In the genomic region with DNA sequence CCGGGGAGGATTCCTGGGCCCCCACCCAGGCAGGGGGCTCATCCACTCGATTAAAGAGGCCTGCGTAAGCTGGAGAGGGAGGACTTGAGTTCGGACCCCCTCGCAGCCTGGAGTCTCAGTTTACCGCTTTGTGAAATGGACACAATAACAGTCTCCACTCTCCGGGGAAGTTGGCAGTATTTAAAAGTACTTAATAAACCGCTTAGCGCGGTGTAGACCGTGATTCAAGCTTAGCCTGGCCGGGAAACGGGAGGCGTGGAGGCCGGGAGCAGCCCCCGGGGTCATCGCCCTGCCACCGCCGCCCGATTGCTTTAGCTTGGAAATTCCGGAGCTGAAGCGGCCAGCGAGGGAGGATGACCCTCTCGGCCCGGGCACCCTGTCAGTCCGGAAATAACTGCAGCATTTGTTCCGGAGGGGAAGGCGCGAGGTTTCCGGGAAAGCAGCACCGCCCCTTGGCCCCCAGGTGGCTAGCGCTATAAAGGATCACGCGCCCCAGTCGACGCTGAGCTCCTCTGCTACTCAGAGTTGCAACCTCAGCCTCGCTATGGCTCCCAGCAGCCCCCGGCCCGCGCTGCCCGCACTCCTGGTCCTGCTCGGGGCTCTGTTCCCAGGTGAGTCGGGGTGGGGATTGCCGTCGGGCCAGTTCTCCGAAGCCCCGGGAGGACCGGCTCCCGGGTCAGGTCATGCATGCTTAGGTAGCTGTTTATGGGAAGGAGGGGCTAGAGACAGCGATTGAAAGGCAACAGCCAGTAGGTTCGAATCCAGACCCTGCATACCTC, we compare ENCODE assay signal across 1 cellular context.
TF ChIP-seq lines count a peak whose summit lies in the region.

A gene with protein sequence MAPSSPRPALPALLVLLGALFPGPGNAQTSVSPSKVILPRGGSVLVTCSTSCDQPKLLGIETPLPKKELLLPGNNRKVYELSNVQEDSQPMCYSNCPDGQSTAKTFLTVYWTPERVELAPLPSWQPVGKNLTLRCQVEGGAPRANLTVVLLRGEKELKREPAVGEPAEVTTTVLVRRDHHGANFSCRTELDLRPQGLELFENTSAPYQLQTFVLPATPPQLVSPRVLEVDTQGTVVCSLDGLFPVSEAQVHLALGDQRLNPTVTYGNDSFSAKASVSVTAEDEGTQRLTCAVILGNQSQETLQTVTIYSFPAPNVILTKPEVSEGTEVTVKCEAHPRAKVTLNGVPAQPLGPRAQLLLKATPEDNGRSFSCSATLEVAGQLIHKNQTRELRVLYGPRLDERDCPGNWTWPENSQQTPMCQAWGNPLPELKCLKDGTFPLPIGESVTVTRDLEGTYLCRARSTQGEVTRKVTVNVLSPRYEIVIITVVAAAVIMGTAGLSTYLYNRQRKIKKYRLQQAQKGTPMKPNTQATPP (plus strand): TSS at position 505 of the 779 bp plus-strand sequence. CDS start 40 bp downstream, at position 545.

TF ChIP-seq in GM12878, 131 proteins besides CTCF, POLR2A, EP300 and RAD21 (continued from another document and continues in another):
- TF ChIP-seq, protein P1, sequence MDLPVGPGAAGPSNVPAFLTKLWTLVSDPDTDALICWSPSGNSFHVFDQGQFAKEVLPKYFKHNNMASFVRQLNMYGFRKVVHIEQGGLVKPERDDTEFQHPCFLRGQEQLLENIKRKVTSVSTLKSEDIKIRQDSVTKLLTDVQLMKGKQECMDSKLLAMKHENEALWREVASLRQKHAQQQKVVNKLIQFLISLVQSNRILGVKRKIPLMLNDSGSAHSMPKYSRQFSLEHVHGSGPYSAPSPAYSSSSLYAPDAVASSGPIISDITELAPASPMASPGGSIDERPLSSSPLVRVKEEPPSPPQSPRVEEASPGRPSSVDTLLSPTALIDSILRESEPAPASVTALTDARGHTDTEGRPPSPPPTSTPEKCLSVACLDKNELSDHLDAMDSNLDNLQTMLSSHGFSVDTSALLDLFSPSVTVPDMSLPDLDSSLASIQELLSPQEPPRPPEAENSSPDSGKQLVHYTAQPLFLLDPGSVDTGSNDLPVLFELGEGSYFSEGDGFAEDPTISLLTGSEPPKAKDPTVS (IDR thresholded peaks at IDR 0.05; ENCODE audit: low read depth, low read length) = no peak
- TF ChIP-seq JUND (IDR thresholded peaks at IDR 0.05; ENCODE audit: low read depth, low read length) = no peak
- peak; percentile 96 for TF ChIP-seq ZSCAN29 (IDR thresholded peaks at IDR 0.05)
- no peak for TF ChIP-seq EZH2 (IDR thresholded peaks at IDR 0.05; ENCODE audit: borderline replicate concordance, control insufficient read depth, low read depth, low read length)
- TF ChIP-seq, protein P2, sequence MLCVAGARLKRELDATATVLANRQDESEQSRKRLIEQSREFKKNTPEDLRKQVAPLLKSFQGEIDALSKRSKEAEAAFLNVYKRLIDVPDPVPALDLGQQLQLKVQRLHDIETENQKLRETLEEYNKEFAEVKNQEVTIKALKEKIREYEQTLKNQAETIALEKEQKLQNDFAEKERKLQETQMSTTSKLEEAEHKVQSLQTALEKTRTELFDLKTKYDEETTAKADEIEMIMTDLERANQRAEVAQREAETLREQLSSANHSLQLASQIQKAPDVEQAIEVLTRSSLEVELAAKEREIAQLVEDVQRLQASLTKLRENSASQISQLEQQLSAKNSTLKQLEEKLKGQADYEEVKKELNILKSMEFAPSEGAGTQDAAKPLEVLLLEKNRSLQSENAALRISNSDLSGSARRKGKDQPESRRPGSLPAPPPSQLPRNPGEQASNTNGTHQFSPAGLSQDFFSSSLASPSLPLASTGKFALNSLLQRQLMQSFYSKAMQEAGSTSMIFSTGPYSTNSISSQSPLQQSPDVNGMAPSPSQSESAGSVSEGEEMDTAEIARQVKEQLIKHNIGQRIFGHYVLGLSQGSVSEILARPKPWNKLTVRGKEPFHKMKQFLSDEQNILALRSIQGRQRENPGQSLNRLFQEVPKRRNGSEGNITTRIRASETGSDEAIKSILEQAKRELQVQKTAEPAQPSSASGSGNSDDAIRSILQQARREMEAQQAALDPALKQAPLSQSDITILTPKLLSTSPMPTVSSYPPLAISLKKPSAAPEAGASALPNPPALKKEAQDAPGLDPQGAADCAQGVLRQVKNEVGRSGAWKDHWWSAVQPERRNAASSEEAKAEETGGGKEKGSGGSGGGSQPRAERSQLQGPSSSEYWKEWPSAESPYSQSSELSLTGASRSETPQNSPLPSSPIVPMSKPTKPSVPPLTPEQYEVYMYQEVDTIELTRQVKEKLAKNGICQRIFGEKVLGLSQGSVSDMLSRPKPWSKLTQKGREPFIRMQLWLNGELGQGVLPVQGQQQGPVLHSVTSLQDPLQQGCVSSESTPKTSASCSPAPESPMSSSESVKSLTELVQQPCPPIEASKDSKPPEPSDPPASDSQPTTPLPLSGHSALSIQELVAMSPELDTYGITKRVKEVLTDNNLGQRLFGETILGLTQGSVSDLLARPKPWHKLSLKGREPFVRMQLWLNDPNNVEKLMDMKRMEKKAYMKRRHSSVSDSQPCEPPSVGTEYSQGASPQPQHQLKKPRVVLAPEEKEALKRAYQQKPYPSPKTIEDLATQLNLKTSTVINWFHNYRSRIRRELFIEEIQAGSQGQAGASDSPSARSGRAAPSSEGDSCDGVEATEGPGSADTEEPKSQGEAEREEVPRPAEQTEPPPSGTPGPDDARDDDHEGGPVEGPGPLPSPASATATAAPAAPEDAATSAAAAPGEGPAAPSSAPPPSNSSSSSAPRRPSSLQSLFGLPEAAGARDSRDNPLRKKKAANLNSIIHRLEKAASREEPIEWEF (IDR thresholded peaks at IDR 0.05; ENCODE audit: insufficient replicate concordance, low read depth, low read length) = peak; percentile 29
- no peak for TF ChIP-seq STAT3 (IDR thresholded peaks at IDR 0.05; ENCODE audit: low read depth, low read length)
- no peak for TF ChIP-seq CEBPB (IDR thresholded peaks at IDR 0.05; ENCODE audit: borderline replicate concordance in 1 of 2, low read depth in 2 of 2, low read length in 2 of 2)
- TF ChIP-seq, protein P3, sequence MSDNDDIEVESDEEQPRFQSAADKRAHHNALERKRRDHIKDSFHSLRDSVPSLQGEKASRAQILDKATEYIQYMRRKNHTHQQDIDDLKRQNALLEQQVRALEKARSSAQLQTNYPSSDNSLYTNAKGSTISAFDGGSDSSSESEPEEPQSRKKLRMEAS (IDR thresholded peaks at IDR 0.05; ENCODE audit: low read depth, low read length) = peak; percentile 91
- TF ChIP-seq, protein P4, sequence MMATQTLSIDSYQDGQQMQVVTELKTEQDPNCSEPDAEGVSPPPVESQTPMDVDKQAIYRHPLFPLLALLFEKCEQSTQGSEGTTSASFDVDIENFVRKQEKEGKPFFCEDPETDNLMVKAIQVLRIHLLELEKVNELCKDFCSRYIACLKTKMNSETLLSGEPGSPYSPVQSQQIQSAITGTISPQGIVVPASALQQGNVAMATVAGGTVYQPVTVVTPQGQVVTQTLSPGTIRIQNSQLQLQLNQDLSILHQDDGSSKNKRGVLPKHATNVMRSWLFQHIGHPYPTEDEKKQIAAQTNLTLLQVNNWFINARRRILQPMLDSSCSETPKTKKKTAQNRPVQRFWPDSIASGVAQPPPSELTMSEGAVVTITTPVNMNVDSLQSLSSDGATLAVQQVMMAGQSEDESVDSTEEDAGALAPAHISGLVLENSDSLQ (IDR thresholded peaks at IDR 0.05) = no peak
- TF ChIP-seq NRF1 (conservative IDR thresholded peaks at IDR 0.05; ENCODE audit: low read depth, low read length) = no peak
- TF ChIP-seq, protein P5, sequence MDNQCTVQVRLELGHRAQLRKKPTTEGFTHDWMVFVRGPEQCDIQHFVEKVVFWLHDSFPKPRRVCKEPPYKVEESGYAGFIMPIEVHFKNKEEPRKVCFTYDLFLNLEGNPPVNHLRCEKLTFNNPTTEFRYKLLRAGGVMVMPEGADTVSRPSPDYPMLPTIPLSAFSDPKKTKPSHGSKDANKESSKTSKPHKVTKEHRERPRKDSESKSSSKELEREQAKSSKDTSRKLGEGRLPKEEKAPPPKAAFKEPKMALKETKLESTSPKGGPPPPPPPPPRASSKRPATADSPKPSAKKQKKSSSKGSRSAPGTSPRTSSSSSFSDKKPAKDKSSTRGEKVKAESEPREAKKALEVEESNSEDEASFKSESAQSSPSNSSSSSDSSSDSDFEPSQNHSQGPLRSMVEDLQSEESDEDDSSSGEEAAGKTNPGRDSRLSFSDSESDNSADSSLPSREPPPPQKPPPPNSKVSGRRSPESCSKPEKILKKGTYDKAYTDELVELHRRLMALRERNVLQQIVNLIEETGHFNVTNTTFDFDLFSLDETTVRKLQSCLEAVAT (IDR thresholded peaks at IDR 0.05) = peak; percentile 63
- peak; percentile 97; the same call in 2 of the 3 replicates for TF ChIP-seq POU2F2 (IDR thresholded peaks at IDR 0.05; ENCODE audit: borderline replicate concordance, low read depth, low read length)
- no peak; the same call in none of the 2 replicates for TF ChIP-seq CHD2 (IDR thresholded peaks at IDR 0.05; ENCODE audit: borderline replicate concordance, low read depth, low read length)
- no peak for TF ChIP-seq NFIC (IDR thresholded peaks at IDR 0.05; ENCODE audit: low read depth, low read length)
- TF ChIP-seq CHD1 (IDR thresholded peaks at IDR 0.05; ENCODE audit: low read depth, low read length) = peak; percentile 5; the same call in 1 of the 2 replicates
- TF ChIP-seq, protein P6, sequence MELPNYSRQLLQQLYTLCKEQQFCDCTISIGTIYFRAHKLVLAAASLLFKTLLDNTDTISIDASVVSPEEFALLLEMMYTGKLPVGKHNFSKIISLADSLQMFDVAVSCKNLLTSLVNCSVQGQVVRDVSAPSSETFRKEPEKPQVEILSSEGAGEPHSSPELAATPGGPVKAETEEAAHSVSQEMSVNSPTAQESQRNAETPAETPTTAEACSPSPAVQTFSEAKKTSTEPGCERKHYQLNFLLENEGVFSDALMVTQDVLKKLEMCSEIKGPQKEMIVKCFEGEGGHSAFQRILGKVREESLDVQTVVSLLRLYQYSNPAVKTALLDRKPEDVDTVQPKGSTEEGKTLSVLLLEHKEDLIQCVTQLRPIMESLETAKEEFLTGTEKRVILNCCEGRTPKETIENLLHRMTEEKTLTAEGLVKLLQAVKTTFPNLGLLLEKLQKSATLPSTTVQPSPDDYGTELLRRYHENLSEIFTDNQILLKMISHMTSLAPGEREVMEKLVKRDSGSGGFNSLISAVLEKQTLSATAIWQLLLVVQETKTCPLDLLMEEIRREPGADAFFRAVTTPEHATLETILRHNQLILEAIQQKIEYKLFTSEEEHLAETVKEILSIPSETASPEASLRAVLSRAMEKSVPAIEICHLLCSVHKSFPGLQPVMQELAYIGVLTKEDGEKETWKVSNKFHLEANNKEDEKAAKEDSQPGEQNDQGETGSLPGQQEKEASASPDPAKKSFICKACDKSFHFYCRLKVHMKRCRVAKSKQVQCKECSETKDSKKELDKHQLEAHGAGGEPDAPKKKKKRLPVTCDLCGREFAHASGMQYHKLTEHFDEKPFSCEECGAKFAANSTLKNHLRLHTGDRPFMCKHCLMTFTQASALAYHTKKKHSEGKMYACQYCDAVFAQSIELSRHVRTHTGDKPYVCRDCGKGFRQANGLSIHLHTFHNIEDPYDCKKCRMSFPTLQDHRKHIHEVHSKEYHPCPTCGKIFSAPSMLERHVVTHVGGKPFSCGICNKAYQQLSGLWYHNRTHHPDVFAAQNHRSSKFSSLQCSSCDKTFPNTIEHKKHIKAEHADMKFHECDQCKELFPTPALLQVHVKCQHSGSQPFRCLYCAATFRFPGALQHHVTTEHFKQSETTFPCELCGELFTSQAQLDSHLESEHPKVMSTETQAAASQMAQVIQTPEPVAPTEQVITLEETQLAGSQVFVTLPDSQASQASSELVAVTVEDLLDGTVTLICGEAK (IDR thresholded peaks at IDR 0.05; ENCODE audit: borderline replicate concordance) = peak; percentile 71; the same call in 1 of the 2 replicates
- no peak; the same call in 1 of the 2 replicates for TF ChIP-seq TBL1XR1 (IDR thresholded peaks at IDR 0.05; ENCODE audit: low read depth, low read length)
- no peak for TF ChIP-seq SREBF1 (IDR thresholded peaks at IDR 0.05; ENCODE audit: low read length)
- no peak for TF ChIP-seq MTA2 (IDR thresholded peaks at IDR 0.05; ENCODE audit: low read depth)
- TF ChIP-seq HCFC1 (IDR thresholded peaks at IDR 0.05; ENCODE audit: low read length) = 0 out of 2 replicates have a peak, but pooled peaks have one; percentile 31
- TF ChIP-seq HDAC2 (IDR thresholded peaks at IDR 0.05) = no peak; the same call in 1 of the 2 replicates
- TF ChIP-seq ZNF217 (IDR thresholded peaks at IDR 0.05) = no peak; the same call in 1 of the 2 replicates
- TF ChIP-seq, protein P7, sequence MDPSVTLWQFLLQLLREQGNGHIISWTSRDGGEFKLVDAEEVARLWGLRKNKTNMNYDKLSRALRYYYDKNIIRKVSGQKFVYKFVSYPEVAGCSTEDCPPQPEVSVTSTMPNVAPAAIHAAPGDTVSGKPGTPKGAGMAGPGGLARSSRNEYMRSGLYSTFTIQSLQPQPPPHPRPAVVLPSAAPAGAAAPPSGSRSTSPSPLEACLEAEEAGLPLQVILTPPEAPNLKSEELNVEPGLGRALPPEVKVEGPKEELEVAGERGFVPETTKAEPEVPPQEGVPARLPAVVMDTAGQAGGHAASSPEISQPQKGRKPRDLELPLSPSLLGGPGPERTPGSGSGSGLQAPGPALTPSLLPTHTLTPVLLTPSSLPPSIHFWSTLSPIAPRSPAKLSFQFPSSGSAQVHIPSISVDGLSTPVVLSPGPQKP (IDR thresholded peaks at IDR 0.05; ENCODE audit: low read depth, low read length) = peak; percentile 47
- no peak for TF ChIP-seq ZZZ3 (IDR thresholded peaks at IDR 0.05; ENCODE audit: control insufficient read depth, insufficient read length, low read depth)
- peak; percentile 71 to 82 for TF ChIP-seq BHLHE40 (IDR thresholded peaks at IDR 0.05; ENCODE audit: borderline replicate concordance in 1 of 2, low read depth in 2 of 2, low read length in 1 of 2)
- no peak for TF ChIP-seq YBX1 (IDR thresholded peaks at IDR 0.05)
- TF ChIP-seq FOS (IDR thresholded peaks at IDR 0.05; ENCODE audit: borderline replicate concordance, extremely low read depth, insufficient read length) = no peak
- TF ChIP-seq ETV6 (conservative IDR thresholded peaks at IDR 0.05 in 1 of 2, IDR thresholded peaks at IDR 0.05 in 1 of 2; ENCODE audit: borderline replicate concordance in 1 of 2, low read depth in 1 of 2) = peak in 1 of 2 experiments; percentile 64; a peak in 1 of 4 replicates
- TF ChIP-seq, protein P8, sequence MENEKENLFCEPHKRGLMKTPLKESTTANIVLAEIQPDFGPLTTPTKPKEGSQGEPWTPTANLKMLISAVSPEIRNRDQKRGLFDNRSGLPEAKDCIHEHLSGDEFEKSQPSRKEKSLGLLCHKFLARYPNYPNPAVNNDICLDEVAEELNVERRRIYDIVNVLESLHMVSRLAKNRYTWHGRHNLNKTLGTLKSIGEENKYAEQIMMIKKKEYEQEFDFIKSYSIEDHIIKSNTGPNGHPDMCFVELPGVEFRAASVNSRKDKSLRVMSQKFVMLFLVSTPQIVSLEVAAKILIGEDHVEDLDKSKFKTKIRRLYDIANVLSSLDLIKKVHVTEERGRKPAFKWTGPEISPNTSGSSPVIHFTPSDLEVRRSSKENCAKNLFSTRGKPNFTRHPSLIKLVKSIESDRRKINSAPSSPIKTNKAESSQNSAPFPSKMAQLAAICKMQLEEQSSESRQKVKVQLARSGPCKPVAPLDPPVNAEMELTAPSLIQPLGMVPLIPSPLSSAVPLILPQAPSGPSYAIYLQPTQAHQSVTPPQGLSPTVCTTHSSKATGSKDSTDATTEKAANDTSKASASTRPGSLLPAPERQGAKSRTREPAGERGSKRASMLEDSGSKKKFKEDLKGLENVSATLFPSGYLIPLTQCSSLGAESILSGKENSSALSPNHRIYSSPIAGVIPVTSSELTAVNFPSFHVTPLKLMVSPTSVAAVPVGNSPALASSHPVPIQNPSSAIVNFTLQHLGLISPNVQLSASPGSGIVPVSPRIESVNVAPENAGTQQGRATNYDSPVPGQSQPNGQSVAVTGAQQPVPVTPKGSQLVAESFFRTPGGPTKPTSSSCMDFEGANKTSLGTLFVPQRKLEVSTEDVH (IDR thresholded peaks at IDR 0.05; ENCODE audit: low read depth, partially characterized antibody) = no peak
- TF ChIP-seq RELA (IDR thresholded peaks at IDR 0.05; ENCODE audit: borderline replicate concordance, partially characterized antibody) = peak; percentile 65
- TF ChIP-seq TCF7 (IDR thresholded peaks at IDR 0.05; ENCODE audit: borderline replicate concordance) = no peak
- no peak; a peak in 2 of 4 replicates for TF ChIP-seq IKZF2 (IDR thresholded peaks at IDR 0.05)
- TF ChIP-seq RAD51 (IDR thresholded peaks at IDR 0.05) = peak; percentile 62
